9 cellular contexts compared by ENCODE assay signal in genomic region chr3:12135029-12135634, GRCh38. TPM values are rescaled to one million over a fixed set of nuclear protein-coding genes. Genes with fewer than 3 reads are reported as not detected.
DNase-seq lines count a peak whose midpoint lies in the region; ATAC-seq and TF ChIP-seq lines count a peak whose summit lies in the region.
"Had no signal": no experiment of that assay in that cellular context is flagged by ENCODE, and none has a peak within 500 bp of the region (broad histone marks: within the 10 kb centered on the region; RNA-seq: fewer than 3 reads in every experiment).

No MANE protein-coding gene starts in this region.

- H3K4me1 ChIP-seq in CD8-positive, alpha-beta memory T cell (ENCODE audit: insufficient read depth, low read length): no peaks in the 10 kb centered on the region

- POLR2A ChIA-PET in CD8-positive, alpha-beta memory T cell (lab: Charles Lee): no interaction called here
- POLR2A ChIA-PET in RWPE1 (lab: Yijun Ruan, JAX; ENCODE audit: low non-redundant PET): no interaction called here

- no peaks in the 10 kb centered on the region for H3K36me3 ChIP-seq in CD8-positive, alpha-beta memory T cell (ENCODE audit: insufficient read depth, low read length)

- no peak overlapping the region for H3K4me3 ChIP-seq in CD8-positive, alpha-beta memory T cell (ENCODE audit: low read length)

- H3K27ac Mint-ChIP-seq in CD8-positive, alpha-beta memory T cell: no peak overlapping the region

- intact Hi-C loops in head of caudate nucleus (cut with DNase I): loop anchor here (5.0 kb wide), 1 partner anchor 337 kb away; no protein-coding TSS in a partner anchor
- intact Hi-C loops in posterior vena cava (cut with DNase I): loop anchor here (5.0 kb wide), 2 partner anchors 342 to 347 kb away; partner anchors contain the start of gene TSEN2 (in 1 of the 2)

- no peak overlapping the region for H3K27ac ChIP-seq in CD8-positive, alpha-beta memory T cell (ENCODE audit: low read depth, low read length)
- no peak overlapping the region for H3K27ac ChIP-seq in RWPE1

- no peaks in the 10 kb centered on the region for H3K27me3 ChIP-seq in CD8-positive, alpha-beta memory T cell (ENCODE audit: insufficient read depth, low read length, poor library complexity, severe bottlenecking)

- TF ChIP-seq CTCF in RWPE1 (conservative IDR thresholded peaks at IDR 0.05; ENCODE audit: low read depth): peak; percentile 92

- H3K4me1 Mint-ChIP-seq in CD8-positive, alpha-beta memory T cell: no peaks in the 10 kb centered on the region
- H3K4me1 Mint-ChIP-seq: central memory CD8-positive, alpha-beta T cell had no signal

- no peaks in the 10 kb centered on the region for H3K9me3 ChIP-seq in CD8-positive, alpha-beta memory T cell (ENCODE audit: low read length)

- no peaks in the 10 kb centered on the region for H3K9me3 Mint-ChIP-seq in CD8-positive, alpha-beta memory T cell
- H3K9me3 Mint-ChIP-seq: central memory CD8-positive, alpha-beta T cell had no signal

- H3K27me3 Mint-ChIP-seq in CD8-positive, alpha-beta memory T cell: peaks cover 0 to 18% of the 10 kb centered on the region in 2 donors

- DNase-seq in CD8-positive, alpha-beta memory T cell: peak; percentile 34 to 53 (median 41)
- peak; percentile 28 for DNase-seq in GM19238 (ENCODE audit: insufficient read length, low spot score)
- DNase-seq in RWPE1 (ENCODE audit: low spot score): peak; percentile 55
- DNase-seq in activated naive CD4-positive, alpha-beta T cell (lab: John Stamatoyannopoulos, UW): peak in 3 of 4 experiments; percentile 2 to 33 (median 21)
- peak; percentile 36 to 83 (median 66) for DNase-seq in head of caudate nucleus
- DNase-seq in posterior vena cava (ENCODE audit: low spot score): peak; percentile 92
- no peak for DNase-seq in NCI-H1930 (lab: John Stamatoyannopoulos, UW)

- peak; percentile 82 for ATAC-seq in HG03342 (IDR thresholded peaks at IDR 0.05; ENCODE audit: unreplicated experiment)

- CTCF ChIA-PET in CD8-positive, alpha-beta memory T cell (lab: Charles Lee): interaction anchor here (1.1 to 2.5 kb wide), 3 partner anchors 9 to 348 kb away, joined by 3 to 28 read pairs (median 9); partner anchors contain the start of gene TSEN2
- CTCF ChIA-PET in RWPE1 (lab: Yijun Ruan, JAX): interaction anchor here (0.5 to 1.7 kb wide), 11 partner anchors 10 to 696 kb away, joined by 3 to 24 read pairs (median 3); no protein-coding TSS in a partner anchor

- H3K36me3 Mint-ChIP-seq in CD8-positive, alpha-beta memory T cell: no peaks in the 10 kb centered on the region

- no peak overlapping the region for H3K4me3 Mint-ChIP-seq in CD8-positive, alpha-beta memory T cell
- H3K4me3 Mint-ChIP-seq: central memory CD8-positive, alpha-beta T cell had no signal

RNA-seq across cellular contexts. Expression of gene TIMP4, which starts 23.6 kb away (rescaled TPM):
- not detected for total RNA-seq in CD8-positive, alpha-beta memory T cell
- not detected for polyA plus RNA-seq in CD8-positive, alpha-beta memory T cell
- 10 to 100 TPM; 17.0 to 19.2 TPM for total RNA-seq in posterior vena cava

Comparison
In these comparisons a context has a peak if more than half of its experiments do, and no peak if none do; other contexts are left out.
1. DNase-seq: peak in CD8-positive, alpha-beta memory T cell (5 of 5), GM19238 (single experiment), RWPE1 (single experiment), activated naive CD4-positive, alpha-beta T cell (3 of 4), head of caudate nucleus (42 of 42) and posterior vena cava (single experiment); none in NCI-H1930 (0 of 2).
2. RNA of gene TIMP4, which starts 23.6 kb away (total RNA-seq): 17.0 to 19.2 TPM in posterior vena cava; not detected in CD8-positive, alpha-beta memory T cell; every median in the first group is over 10 times any median in the second.